Comparison of ENCODE assay signal across 21 cellular contexts in genomic region chr3:155161630-155162292, GRCh38.
DNase-seq lines count a peak whose midpoint lies in the region; ATAC-seq, FAIRE-seq and TF ChIP-seq lines count a peak whose summit lies in the region.
"Had no signal": no experiment of that assay in that cellular context is flagged by ENCODE, and none has a peak within 500 bp of the region (broad histone marks: within the 10 kb centered on the region; RNA-seq: fewer than 3 reads in every experiment).

No MANE protein-coding gene starts in this region.

- no peak overlapping the region for H3K4ac ChIP-seq in trophoblast cell (ENCODE audit: low read depth, low read length)

- H2BK12ac ChIP-seq in trophoblast cell (ENCODE audit: low read length): peak overlapping the region; percentile 15

- H4K12ac ChIP-seq in trophoblast cell (ENCODE audit: low read depth, low read length): no peak overlapping the region

- H3K79me1 ChIP-seq in trophoblast cell (ENCODE audit: low read length): no peaks in the 10 kb centered on the region

- no peak overlapping the region for H2AK5ac ChIP-seq in trophoblast cell (ENCODE audit: low read length)

- no peak overlapping the region for H2BK120ac ChIP-seq in trophoblast cell (ENCODE audit: insufficient read depth, low read length, poor library complexity)

- H3K36me3 ChIP-seq in trophoblast cell (ENCODE audit: control insufficient read depth in 1 of 2, insufficient read depth in 2 of 2, low read length in 2 of 2) (no peaks in the 10 kb centered on the region), small intestine (ENCODE audit: control insufficient read depth in 2 of 2, insufficient read depth in 2 of 2, low read length in 2 of 2) (peaks cover 0 to 4% of the 10 kb centered on the region in 2 donors)

- H3K4me1 ChIP-seq in trophoblast cell (ENCODE audit: control insufficient read depth in 1 of 2, insufficient read depth in 2 of 2, low read length in 2 of 2) (no peaks in the 10 kb centered on the region), small intestine (ENCODE audit: control insufficient read depth in 2 of 2, insufficient read depth in 1 of 2, low read depth in 1 of 2, low read length in 1 of 2) (peaks cover 0 to 2% of the 10 kb centered on the region in 2 donors)
- H3K4me1 ChIP-seq: A549 had no signal

- no peak overlapping the region for H3K4me2 ChIP-seq in trophoblast cell (ENCODE audit: low read length)
- H3K4me2 ChIP-seq: A549 had no signal

- peak; percentile 82 for FAIRE-seq in small intestine (lab: Jason Lieb, UNC)
- FAIRE-seq: A549, GM12892, GM19239, H1 had no signal

- H3K79me2 ChIP-seq in trophoblast cell (ENCODE audit: control insufficient read depth, insufficient read depth, low read length, poor library complexity): no peaks in the 10 kb centered on the region

- intact Hi-C loops in left cardiac atrium (cut with DNase I): no loop called here

- peak; percentile 19 for DNase-seq in epithelial cell of proximal tubule (ENCODE audit: low read depth)
- no peak for DNase-seq in left lobe of liver (ENCODE audit: low spot score)
- no peak for DNase-seq in trophoblast cell
- peak; percentile 56 for DNase-seq in small intestine
- DNase-seq in activated CD4-positive, alpha-beta T cell treated with anti-CD3 and anti-CD28 coated beads for 1 hour: no peak
- no peak for DNase-seq in NCI-H1417 (lab: John Stamatoyannopoulos, UW)
- no peak for DNase-seq in left cardiac atrium
- DNase-seq: 8988T; ACHN; C1 segment of cervical spinal cord; Calu3; CD4-positive, alpha-beta memory T cell; COR-L47; DND-41; GM23248; H7; HCEC 1CT had no signal

- no peak overlapping the region for H4K8ac ChIP-seq in trophoblast cell (ENCODE audit: low read depth, low read length)

- H3K9ac ChIP-seq in trophoblast cell (ENCODE audit: low read length): no peak overlapping the region
- H3K9ac ChIP-seq: GM23248 had no signal

- H4K91ac ChIP-seq in trophoblast cell (ENCODE audit: low read depth, low read length): no peak overlapping the region

- H3K9me3 ChIP-seq in trophoblast cell (ENCODE audit: insufficient read depth, low read depth, low read length) (no peaks in the 10 kb centered on the region), small intestine (ENCODE audit: control insufficient read depth, low read depth) (no peaks in the 10 kb centered on the region)
- H3K9me3 ChIP-seq: A549 had no signal

- ATAC-seq in left lobe of liver (peak; percentile 83), left cardiac atrium (no peak)
- ATAC-seq: A549 had no signal

- H3K14ac ChIP-seq in trophoblast cell (ENCODE audit: low read length): no peak overlapping the region

- no peak overlapping the region for H3K4me3 ChIP-seq in epithelial cell of proximal tubule (ENCODE audit: low read depth, low read length)
- H3K4me3 ChIP-seq in trophoblast cell (ENCODE audit: low read depth, low read length): no peak overlapping the region
- no peak overlapping the region for H3K4me3 ChIP-seq in small intestine (ENCODE audit: low read depth in 1 of 2, low read length in 2 of 2)
- H3K4me3 ChIP-seq: A549, GM23248 had no signal

- H2BK5ac ChIP-seq in trophoblast cell (ENCODE audit: low read depth, low read length, poor library complexity): no peak overlapping the region

- WGBS in trophoblast cell (ENCODE audit: extremely low coverage, insufficient coverage, insufficient read length): no CpG with 5 or more reads among the region's 4 CpGs
- WGBS in small intestine, 3 donors: 48 to 66% (median 51%) methylated on average over 4 of the region's 4 CpGs

- H3K27ac ChIP-seq in trophoblast cell (ENCODE audit: low read depth, low read length) (no peak overlapping the region), small intestine (ENCODE audit: low read depth in 1 of 2, low read length in 1 of 2) (peak overlapping the region in 1 of 2 donors; percentile 37)
- H3K27ac ChIP-seq: A549, GM23248 had no signal

- no peaks in the 10 kb centered on the region for H3K27me3 ChIP-seq in trophoblast cell (ENCODE audit: insufficient read depth, low read length)
- no peaks in the 10 kb centered on the region for H3K27me3 ChIP-seq in small intestine (ENCODE audit: control insufficient read depth in 2 of 2, insufficient read depth in 2 of 2, low read length in 2 of 2)

- no peak overlapping the region for H3K23ac ChIP-seq in trophoblast cell (ENCODE audit: low read length)

- TF ChIP-seq CTCF in epithelial cell of proximal tubule (conservative IDR thresholded peaks at IDR 0.05; ENCODE audit: low read depth, low read length): no peak

- no peak overlapping the region for H2AFZ ChIP-seq in trophoblast cell (ENCODE audit: insufficient read depth, low read length, poor library complexity)
- H2AFZ ChIP-seq: GM23248 had no signal

- H3K18ac ChIP-seq in trophoblast cell (ENCODE audit: low read length): no peak overlapping the region

Comparison
In these comparisons a context has a peak if more than half of its experiments do, and no peak if none do; other contexts are left out.
1. DNase-seq: peak in epithelial cell of proximal tubule (single experiment) and small intestine (single experiment); none in left lobe of liver (single experiment), trophoblast cell (0 of 2), activated CD4-positive, alpha-beta T cell treated with anti-CD3 and anti-CD28 coated beads for 1 hour (single experiment), NCI-H1417 (0 of 3) and left cardiac atrium (single experiment).